Comparison of ENCODE assay signal across 4 cellular contexts in genomic region chr9:97150523-97150922, GRCh38.
DNase-seq lines count a peak whose midpoint lies in the region; ATAC-seq and TF ChIP-seq lines count a peak whose summit lies in the region.
"Not testable (repeated sequence)": the region's sequence is repeated elsewhere in the genome, so short reads cannot be mapped to it uniquely, and the experiment has no call there.

No MANE protein-coding gene starts in this region.

- not testable (repeated sequence) for H4K5ac ChIP-seq in H9 (ENCODE audit: insufficient read length, low read depth, low read length)

- not testable (repeated sequence) for H2BK20ac ChIP-seq in H9 (ENCODE audit: low read depth, low read length, poor library complexity, severe bottlenecking)

- POLR2A ChIA-PET in WTC11 (lab: Charles Lee), result not testable (repeated sequence)

- not testable (repeated sequence) for H3K9me3 Mint-ChIP-seq in H9, WTC11

- not testable (repeated sequence) for H3T11ph ChIP-seq in H9 (ENCODE audit: low read length)

- not testable (repeated sequence) for H2BK15ac ChIP-seq in H9 (ENCODE audit: low read depth, low read length)

- H3K9me2 ChIP-seq in hepatocyte (replicated peaks; ENCODE audit: insufficient read depth), result not testable (repeated sequence)

- not testable (repeated sequence) for H3K4me3 ChIP-seq in hepatocyte; liver (ENCODE audit: low read depth in 1 of 3, low read length in 3 of 3)

- not testable (repeated sequence) for H3K79me2 ChIP-seq in H9 (ENCODE audit: insufficient read depth, low read length); hepatocyte

- not testable (repeated sequence) for H3K4me3 Mint-ChIP-seq in H9, WTC11

- TF ChIP-seq RAD21 in liver (IDR thresholded peaks at IDR 0.05), result not testable (repeated sequence)

- H3K79me1 ChIP-seq in H9 (ENCODE audit: insufficient read depth, low read depth, low read length, poor library complexity, severe bottlenecking), result not testable (repeated sequence)

- H3K4me1 Mint-ChIP-seq in H9 (peaks cover 57 to 60% of the 10 kb centered on the region in 2 experiments), WTC11 (peaks cover 64% of the 10 kb centered on the region)

- peaks cover 22% of the 10 kb centered on the region; the same call in 1 of the 2 replicates for H3K4me1 ChIP-seq in H9 (ENCODE audit: insufficient read depth, low read length)
- not testable (repeated sequence) for H3K4me1 ChIP-seq in hepatocyte (ENCODE audit: insufficient read depth); liver (ENCODE audit: control insufficient read depth in 4 of 4, insufficient read depth in 4 of 4, low read length in 3 of 4)

- not testable (repeated sequence) for H3K27me3 ChIP-seq in H9 (ENCODE audit: insufficient read depth, low read length); hepatocyte; liver (ENCODE audit: control insufficient read depth in 4 of 4, insufficient read depth in 4 of 4, low read length in 3 of 4)

- ATAC-seq in WTC11, result not testable (repeated sequence)

- not testable (repeated sequence) for TF ChIP-seq CTCF in H9 (conservative IDR thresholded peaks at IDR 0.05); WTC11 (IDR thresholded peaks at IDR 0.05); hepatocyte (IDR thresholded peaks at IDR 0.05; ENCODE audit: poor library complexity); liver (IDR thresholded peaks at IDR 0.05; ENCODE audit: low read depth, low read length, missing input control)

- H3K9ac ChIP-seq in H9 (ENCODE audit: extremely low read depth, insufficient read length, low read length); liver (ENCODE audit: low read depth in 1 of 2, low read length in 2 of 2): not testable (repeated sequence)

- H3K27ac Mint-ChIP-seq in H9, result peak overlapping the region in 2 of 3 experiments; percentile 69 to 98; a peak in 4 of 7 replicates
- H3K27ac Mint-ChIP-seq in WTC11, result peak overlapping the region; percentile 35

- H3K56ac ChIP-seq in H9 (ENCODE audit: insufficient read length, low read depth, low read length), result not testable (repeated sequence)

- not testable (repeated sequence) for H2BK12ac ChIP-seq in H9 (ENCODE audit: insufficient read length, low read depth, low read length)

- CTCF ChIA-PET in WTC11 (lab: Charles Lee), result not testable (repeated sequence)

- not testable (repeated sequence) for H4K91ac ChIP-seq in H9 (ENCODE audit: insufficient read length, low read depth, low read length)

- not testable (repeated sequence) for H2AFZ ChIP-seq in H9 (ENCODE audit: low read length); hepatocyte

- H2BK120ac ChIP-seq in H9 (ENCODE audit: low read depth, low read length, poor library complexity, severe bottlenecking), result not testable (repeated sequence)

- H3K14ac ChIP-seq in H9 (ENCODE audit: insufficient read depth, low read length), result not testable (repeated sequence)

- H2BK5ac ChIP-seq in H9 (ENCODE audit: insufficient read length, low read length), result not testable (repeated sequence)

- H3K36me3 ChIP-seq in hepatocyte (replicated peaks; ENCODE audit: insufficient read depth, low read depth); liver (ENCODE audit: control insufficient read depth in 4 of 4, insufficient read depth in 3 of 4, low read depth in 1 of 4, low read length in 3 of 4): not testable (repeated sequence)

- H3K18ac ChIP-seq in H9 (ENCODE audit: insufficient read length, low read depth, low read length), result not testable (repeated sequence)

- WGBS in H9 (ENCODE audit: extremely low coverage, insufficient read length, low lambda C conversion rate), result no CpG with 5 or more reads among the region's 2 CpGs
- WGBS in hepatocyte (ENCODE audit: low lambda C conversion rate, missing lambda C conversion rate), result 75% methylated on average over 2 of the region's 2 CpGs
- 64% methylated on average over 2 of the region's 2 CpGs for WGBS in liver

- H3K27ac ChIP-seq in H9 (ENCODE audit: insufficient read length, low read depth, low read length); liver (ENCODE audit: low read depth in 1 of 2, low read length in 2 of 2): not testable (repeated sequence)
- H3K27ac ChIP-seq in hepatocyte, result peak overlapping the region; percentile 59

- H4K8ac ChIP-seq in H9 (replicated peaks; ENCODE audit: insufficient read length, low read depth, low read length), result not testable (repeated sequence)

- not testable (repeated sequence) for H3K27me3 Mint-ChIP-seq in H9 (ENCODE audit: low read depth); WTC11 (ENCODE audit: low read depth)

- not testable (repeated sequence) for H3K4me2 ChIP-seq in H9 (ENCODE audit: insufficient read depth, insufficient read length, low read length); hepatocyte

- not testable (repeated sequence) for H3K23ac ChIP-seq in H9 (ENCODE audit: insufficient read length, low read depth, low read length)

- DNase-seq in H9; WTC11 (ENCODE audit: low spot score); hepatocyte (ENCODE audit: low spot score): not testable (repeated sequence)

- peaks cover 84 to 95% (median 91%) of the 10 kb centered on the region in 3 experiments for H3K36me3 Mint-ChIP-seq in H9 (ENCODE audit: insufficient read depth in 1 of 3, low read depth in 3 of 3)
- H3K36me3 Mint-ChIP-seq in WTC11, result peaks cover 77% of the 10 kb centered on the region

- not testable (repeated sequence) for H2AK5ac ChIP-seq in H9 (ENCODE audit: insufficient read length, low read length)

- not testable (repeated sequence) for H3K9me3 ChIP-seq in H9 (ENCODE audit: control insufficient read depth, low read depth, low read length); hepatocyte (ENCODE audit: low read depth); liver (ENCODE audit: control insufficient read depth in 4 of 4, low read length in 3 of 4)

- not testable (repeated sequence) for H4K20me1 ChIP-seq in H9 (ENCODE audit: control insufficient read depth, insufficient read depth, insufficient read length); hepatocyte (ENCODE audit: insufficient read depth, poor library complexity, severe bottlenecking)

- not testable (repeated sequence) for H3K23me2 ChIP-seq in H9 (ENCODE audit: insufficient read length, low read depth, low read length, poor library complexity, severe bottlenecking)

- not testable (repeated sequence) for H3K4ac ChIP-seq in H9 (ENCODE audit: low read depth, low read length)

TF ChIP-seq in liver, 16 proteins besides CTCF, POLR2A, EP300 and RAD21:
- TF ChIP-seq SP1 (IDR thresholded peaks at IDR 0.05) (peak; percentile 14), HNF4A (conservative IDR thresholded peaks at IDR 0.05) (peak; percentile 78 to 84), RXRA (IDR thresholded peaks at IDR 0.05) (peak; percentile 17 to 51), HNF4G (IDR thresholded peaks at IDR 0.05) (peak; percentile 39)
